1 cellular context compared by ENCODE assay signal in genomic region chr19:11089254-11090013, GRCh38.
A peak's percentile ranks its signal among the peaks of the same experiment; 100 is the strongest.
TF ChIP-seq lines count a peak whose summit lies in the region.

TSS of gene LDLR (plus strand) at chr19:11089463. CDS start at chr19:11089549, 86 bp downstream.

TF ChIP-seq in HEK293, 187 proteins besides CTCF, POLR2A, EP300 and RAD21 (continued from another document and continues in another):
- TF ChIP-seq REST (tag by site-specific recombination; IDR thresholded peaks at IDR 0.05), result no peak
- no peak for TF ChIP-seq ZBTB1 (tag by site-specific recombination; IDR thresholded peaks at IDR 0.05)
- TF ChIP-seq ZNF704 (tag by site-specific recombination; IDR thresholded peaks at IDR 0.05), result no peak
- TF ChIP-seq PRDM1 (tag by site-specific recombination; IDR thresholded peaks at IDR 0.05), result no peak
- no peak for TF ChIP-seq ZSCAN23 (tag by site-specific recombination; IDR thresholded peaks at IDR 0.05)
- peak; percentile 78; the same call in 1 of the 2 replicates for TF ChIP-seq ZNF600 (tag by site-specific recombination; IDR thresholded peaks at IDR 0.05)
- no peak for TF ChIP-seq ZNF610 (tag by site-specific recombination; IDR thresholded peaks at IDR 0.05; ENCODE audit: borderline replicate concordance)
- no peak for TF ChIP-seq ZNF148 (tag by site-specific recombination; IDR thresholded peaks at IDR 0.05; ENCODE audit: borderline replicate concordance)
- TF ChIP-seq ZNF549 (tag by site-specific recombination; IDR thresholded peaks at IDR 0.05), result no peak
- no peak for TF ChIP-seq ZNF362 (tag by site-specific recombination; IDR thresholded peaks at IDR 0.05)
- no peak for TF ChIP-seq ZBTB7A (tag by site-specific recombination; IDR thresholded peaks at IDR 0.05; ENCODE audit: low read depth)
- TF ChIP-seq ZNF174 (tag by site-specific recombination; IDR thresholded peaks at IDR 0.05), result no peak
- TF ChIP-seq ZBTB26 (tag by site-specific recombination; optimal IDR thresholded peaks at IDR 0.05), result no peak
- TF ChIP-seq ZNF660 (tag by site-specific recombination; IDR thresholded peaks at IDR 0.05), result peak; percentile 48; the same call in 1 of the 2 replicates
- TF ChIP-seq GLIS2 (tag by site-specific recombination; IDR thresholded peaks at IDR 0.05), result peak; percentile 68
- TF ChIP-seq MYNN (tag by site-specific recombination; IDR thresholded peaks at IDR 0.05; ENCODE audit: borderline replicate concordance), result no peak
- TF ChIP-seq ZNF280D (tag by site-specific recombination; IDR thresholded peaks at IDR 0.05), result 0 out of 2 replicates have a peak, but pooled peaks have one; percentile 29
- TF ChIP-seq ZNF157 (tag by site-specific recombination; IDR thresholded peaks at IDR 0.05), result no peak
- TF ChIP-seq SALL2 (tag by site-specific recombination; IDR thresholded peaks at IDR 0.05; ENCODE audit: borderline replicate concordance), result no peak
- TF ChIP-seq KLF7 (tag by site-specific recombination; IDR thresholded peaks at IDR 0.05; ENCODE audit: borderline replicate concordance), result no peak
- no peak for TF ChIP-seq ZNF211 (tag by site-specific recombination; IDR thresholded peaks at IDR 0.05; ENCODE audit: low read depth)
- TF ChIP-seq ZNF133 (tag by site-specific recombination; IDR thresholded peaks at IDR 0.05), result no peak
- no peak for TF ChIP-seq ZNF677 (tag by site-specific recombination; IDR thresholded peaks at IDR 0.05)
- TF ChIP-seq ZNF19 (tag by site-specific recombination; IDR thresholded peaks at IDR 0.05; ENCODE audit: low read depth), result no peak
- TF ChIP-seq ZNF391 (tag by site-specific recombination; IDR thresholded peaks at IDR 0.05; ENCODE audit: borderline replicate concordance, low read depth), result no peak; the same call in 1 of the 2 replicates
- TF ChIP-seq ZBTB17 (tag by site-specific recombination; IDR thresholded peaks at IDR 0.05), result peak; percentile 69
- no peak for TF ChIP-seq MZF1 (tag by site-specific recombination; IDR thresholded peaks at IDR 0.05; ENCODE audit: borderline replicate concordance)
- no peak for TF ChIP-seq ZSCAN16 (tag by site-specific recombination; IDR thresholded peaks at IDR 0.05)
- peak; percentile 96; the same call in 1 of the 2 replicates for TF ChIP-seq ZNF629 (tag by site-specific recombination; IDR thresholded peaks at IDR 0.05)
- no peak for TF ChIP-seq ZNF416 (tag by site-specific recombination; IDR thresholded peaks at IDR 0.05)
- no peak for TF ChIP-seq ZNF354C (tag by site-specific recombination; IDR thresholded peaks at IDR 0.05; ENCODE audit: borderline replicate concordance, low read depth)
- TF ChIP-seq ZNF555 (tag by site-specific recombination; conservative IDR thresholded peaks at IDR 0.05), result no peak
- TF ChIP-seq SP2 (tag by site-specific recombination; IDR thresholded peaks at IDR 0.05), result peak; percentile 44
- no peak for TF ChIP-seq ZNF18 (tag by site-specific recombination; IDR thresholded peaks at IDR 0.05)
- no peak for TF ChIP-seq OVOL3 (tag by site-specific recombination; IDR thresholded peaks at IDR 0.05)
- TF ChIP-seq HOXC10 (CRISPR knock-in tag; IDR thresholded peaks at IDR 0.05), result no peak
- TF ChIP-seq ZNF654 (tag by site-specific recombination; IDR thresholded peaks at IDR 0.05; ENCODE audit: low read depth), result no peak
- TF ChIP-seq ZSCAN18 (tag by site-specific recombination; IDR thresholded peaks at IDR 0.05), result no peak
- no peak for TF ChIP-seq ZBTB6 (tag by site-specific recombination; IDR thresholded peaks at IDR 0.05)
- TF ChIP-seq KLF1 (tag by site-specific recombination; IDR thresholded peaks at IDR 0.05), result no peak
- peak; percentile 44; the same call in 1 of the 2 replicates for TF ChIP-seq ATF2 (tag by site-specific recombination; IDR thresholded peaks at IDR 0.05; ENCODE audit: low read depth)
- TF ChIP-seq PBX3 (CRISPR knock-in tag; IDR thresholded peaks at IDR 0.05), result no peak
